Comparison of ENCODE assay signal across 17 cellular contexts in genomic region chr3:24508423-24508839, GRCh38. TPM values are rescaled to one million over a fixed set of nuclear protein-coding genes. Genes with fewer than 3 reads are reported as not detected.
A peak's percentile ranks its signal among the peaks of the same experiment; 100 is the strongest.
DNase-seq lines count a peak whose midpoint lies in the region; ATAC-seq and TF ChIP-seq lines count a peak whose summit lies in the region.
"Had no signal": no experiment of that assay in that cellular context is flagged by ENCODE, and none has a peak within 500 bp of the region (broad histone marks: within the 10 kb centered on the region; RNA-seq: fewer than 3 reads in every experiment).

No MANE protein-coding gene starts in this region.

- no peak overlapping the region for H3K27ac ChIP-seq in left lung
- H3K27ac ChIP-seq in vagina: no peak overlapping the region
- no peak overlapping the region for H3K27ac ChIP-seq in CD8-positive, alpha-beta T cell (ENCODE audit: low read depth, low read length)

- H3K36me3 ChIP-seq in left lung (no peaks in the 10 kb centered on the region), vagina (no peaks in the 10 kb centered on the region)
- H3K36me3 ChIP-seq in CD8-positive, alpha-beta T cell (ENCODE audit: insufficient read depth, low read length): no peaks in the 10 kb centered on the region

- in situ Hi-C loops in GM13977 (cut with MboI; ENCODE audit: low pct_unique_long_range_greater_than_20kb, low sequenced_read_pairs, unreplicated experiment): no loop called here

- no peaks in the 10 kb centered on the region for H3K36me3 Mint-ChIP-seq in CD8-positive, alpha-beta T cell

- H3K4me3 ChIP-seq in cardiac fibroblast (replicated peaks in 1 of 2; ENCODE audit: low read depth in 2 of 2, low read length in 2 of 2) (no peak overlapping the region), left lung (no peak overlapping the region), vagina (no peak overlapping the region)
- no peak overlapping the region for H3K4me3 ChIP-seq in CD8-positive, alpha-beta T cell (ENCODE audit: low read depth, low read length)

- H3K4me1 ChIP-seq in left lung (peaks cover 4 to 6% of the 10 kb centered on the region in 2 donors), vagina (no peaks in the 10 kb centered on the region)
- no peaks in the 10 kb centered on the region for H3K4me1 ChIP-seq in CD8-positive, alpha-beta T cell (ENCODE audit: insufficient read depth, low read length)

- no peak for TF ChIP-seq POLR2A in vagina (IDR thresholded peaks at IDR 0.05)

- DNase-seq in CD1c-positive myeloid dendritic cell (ENCODE audit: extremely low spot score) (peak; percentile 35), M059J (ENCODE audit: low read depth) (peak; percentile 47), cardiac fibroblast (ENCODE audit: low read depth in 2 of 2) (peak; percentile 57 to 82), left lung (no peak), vagina (ENCODE audit: extremely low spot score in 2 of 2) (no peak), GM13977 (ENCODE audit: low spot score) (no peak)
- DNase-seq in CD8-positive, alpha-beta T cell: no peak
- DNase-seq: activated CD4-positive, alpha-beta T cell treated with anti-CD3 and anti-CD28 coated beads, Interleukin-2, amount 10 ng/mL, durations not matched to agents 7 days and 5 days; NCI-H2029; retina; stimulated activated CD4-positive, alpha-beta T cell treated with anti-CD3 and anti-CD28 coated beads, Interleukin-4, amount 100 ng/mL, for 4 hours; T-helper 1 cell had no signal

- H3K4me3 Mint-ChIP-seq in CD8-positive, alpha-beta T cell: no peak overlapping the region
- H3K4me3 Mint-ChIP-seq: activated CD4-positive, alpha-beta T cell treated with anti-CD3 and anti-CD28 coated beads, Interleukin-2, amount 10 ng/mL, durations not matched to agents 7 days and 5 days; stimulated activated naive CD8-positive, alpha-beta T cell treated with anti-CD3 and anti-CD28 coated beads, Interleukin-15, Interleukin-2, amounts not matched to agents 100 ng/mL and 50 ng/mL, for 24 hours had no signal

- no peaks in the 10 kb centered on the region for H3K4me1 Mint-ChIP-seq in CD8-positive, alpha-beta T cell (ENCODE audit: low read depth)
- H3K4me1 Mint-ChIP-seq: activated CD4-positive, alpha-beta T cell treated with anti-CD3 and anti-CD28 coated beads, Interleukin-2, amount 10 ng/mL, durations not matched to agents 7 days and 5 days had no signal

- intact Hi-C loops in left lung (cut with DNase I) (no loop called here), vagina (cut with DNase I) (no loop called here)
- intact Hi-C loops in CD8-positive, alpha-beta T cell (cut with DNase I, micrococcal nuclease): no loop called here

- H3K27me3 Mint-ChIP-seq in CD8-positive, alpha-beta T cell (ENCODE audit: low read depth): no peaks in the 10 kb centered on the region
- H3K27me3 Mint-ChIP-seq: activated CD4-positive, alpha-beta T cell treated with anti-CD3 and anti-CD28 coated beads, Interleukin-2, amount 10 ng/mL, durations not matched to agents 7 days and 5 days had no signal

- H3K27me3 ChIP-seq in left lung (no peaks in the 10 kb centered on the region), vagina (no peaks in the 10 kb centered on the region)
- H3K27me3 ChIP-seq in CD8-positive, alpha-beta T cell (ENCODE audit: insufficient read depth, low read length): no peaks in the 10 kb centered on the region

- H3K9me3 Mint-ChIP-seq in CD8-positive, alpha-beta T cell: no peaks in the 10 kb centered on the region
- H3K9me3 Mint-ChIP-seq: activated CD4-positive, alpha-beta T cell treated with anti-CD3 and anti-CD28 coated beads, Interleukin-2, amount 10 ng/mL, durations not matched to agents 7 days and 5 days; activated T-helper 2 cell treated with anti-CD3 and anti-CD28 coated beads, Interferon-gamma antibody, Interleukin-2, Interleukin-4, amounts not matched to agents 10 μg/mL and 5 μg/mL and 100 μg/mL, durations not matched to agents 14 hours and 24 hours and 36 hours had no signal

- CTCF ChIA-PET in CD8-positive, alpha-beta T cell (lab: Charles Lee): no interaction called here

- H3K9me3 ChIP-seq in left lung (no peaks in the 10 kb centered on the region), vagina (no peaks in the 10 kb centered on the region)
- H3K9me3 ChIP-seq in CD8-positive, alpha-beta T cell (ENCODE audit: low read length): no peaks in the 10 kb centered on the region

- POLR2A ChIA-PET in CD8-positive, alpha-beta T cell (lab: Charles Lee): no interaction called here

- ATAC-seq in left lung (peak; percentile 34), HG03432 (IDR thresholded peaks at IDR 0.05; ENCODE audit: unreplicated experiment) (no peak)
- ATAC-seq in CD8-positive, alpha-beta T cell: no peak
- ATAC-seq: HepG2 had no signal

- TF ChIP-seq CTCF in cardiac fibroblast (IDR thresholded peaks at IDR 0.05; ENCODE audit: low read depth, low read length) (no peak), left lung (IDR thresholded peaks at IDR 0.05) (no peak), vagina (IDR thresholded peaks at IDR 0.05) (no peak), GM13977 (IDR thresholded peaks at IDR 0.05; ENCODE audit: extremely low read depth, insufficient read depth, missing control alignments) (no peak)
- no peak for TF ChIP-seq CTCF in CD8-positive, alpha-beta T cell (IDR thresholded peaks at IDR 0.05)

- no peak overlapping the region for H3K27ac Mint-ChIP-seq in CD8-positive, alpha-beta T cell
- H3K27ac Mint-ChIP-seq: activated CD4-positive, alpha-beta T cell treated with anti-CD3 and anti-CD28 coated beads, Interleukin-2, amount 10 ng/mL, durations not matched to agents 7 days and 5 days; activated T-helper 2 cell treated with anti-CD3 and anti-CD28 coated beads, Interferon-gamma antibody, Interleukin-2, Interleukin-4, amounts not matched to agents 10 μg/mL and 5 μg/mL and 100 μg/mL, durations not matched to agents 14 hours and 24 hours and 36 hours; stimulated activated naive CD8-positive, alpha-beta T cell treated with anti-CD3 and anti-CD28 coated beads, Interleukin-15, Interleukin-2, amounts not matched to agents 100 ng/mL and 50 ng/mL, for 24 hours had no signal

RNA-seq across cellular contexts. Expression of gene THRB, which starts 13.8 kb away (rescaled TPM):
- 1.3 and 2.0 TPM in 2 replicates for total RNA-seq in M059J (2014; rRNA removed; shearing (Covaris generic))
- total RNA-seq in left lung (10 to 100 TPM; 10.1 to 11.8 TPM), vagina (22.8 TPM)
- total RNA-seq in CD8-positive, alpha-beta T cell: not detected
- total RNA-seq: activated CD4-positive, alpha-beta T cell treated with anti-CD3 and anti-CD28 coated beads, Interleukin-2, amount 10 ng/mL, durations not matched to agents 7 days and 5 days; activated T-helper 2 cell treated with anti-CD3 and anti-CD28 coated beads, Interferon-gamma antibody, Interleukin-2, Interleukin-4, amounts not matched to agents 10 μg/mL and 5 μg/mL and 100 μg/mL, durations not matched to agents 14 hours and 24 hours and 36 hours; G401 had no signal

Comparison
In these comparisons a context has a peak if more than half of its experiments do, and no peak if none do; other contexts are left out.
1. DNase-seq: peak in CD1c-positive myeloid dendritic cell (single experiment), M059J (single experiment) and cardiac fibroblast (2 of 2); none in left lung (0 of 2), vagina (0 of 2), CD8-positive, alpha-beta T cell (0 of 7) and GM13977 (single experiment).